ENCODE assay signal across 1 cellular context in the genomic region with DNA sequence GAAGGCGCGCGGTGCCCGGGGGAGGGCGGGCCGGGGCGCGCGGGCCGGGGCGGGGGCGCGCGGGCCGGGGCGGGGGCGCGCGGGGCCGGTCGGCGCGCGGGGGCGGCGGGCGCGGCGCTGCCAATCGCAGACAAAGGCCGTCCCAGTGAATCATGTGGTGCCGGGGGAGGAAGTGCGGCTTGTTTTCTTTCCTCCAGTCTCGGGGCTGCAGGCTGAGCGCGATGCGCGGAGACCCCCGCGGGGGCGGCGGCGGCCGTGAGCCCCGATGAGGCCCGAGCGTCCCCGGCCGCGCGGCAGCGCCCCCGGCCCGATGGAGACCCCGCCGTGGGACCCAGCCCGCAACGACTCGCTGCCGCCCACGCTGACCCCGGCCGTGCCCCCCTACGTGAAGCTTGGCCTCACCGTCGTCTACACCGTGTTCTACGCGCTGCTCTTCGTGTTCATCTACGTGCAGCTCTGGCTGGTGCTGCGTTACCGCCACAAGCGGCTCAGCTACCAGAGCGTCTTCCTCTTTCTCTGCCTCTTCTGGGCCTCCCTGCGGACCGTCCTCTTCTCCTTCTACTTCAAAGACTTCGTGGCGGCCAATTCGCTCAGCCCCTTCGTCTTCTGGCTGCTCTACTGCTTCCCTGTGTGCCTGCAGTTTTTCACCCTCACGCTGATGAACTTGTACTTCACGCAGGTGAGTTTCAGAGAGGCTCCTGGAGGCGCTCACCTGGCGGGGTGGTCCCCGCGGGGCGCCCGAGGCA.
A peak's percentile ranks its signal among the peaks of the same experiment; 100 is the strongest.
TF ChIP-seq lines count a peak whose summit lies in the region.

A gene with protein sequence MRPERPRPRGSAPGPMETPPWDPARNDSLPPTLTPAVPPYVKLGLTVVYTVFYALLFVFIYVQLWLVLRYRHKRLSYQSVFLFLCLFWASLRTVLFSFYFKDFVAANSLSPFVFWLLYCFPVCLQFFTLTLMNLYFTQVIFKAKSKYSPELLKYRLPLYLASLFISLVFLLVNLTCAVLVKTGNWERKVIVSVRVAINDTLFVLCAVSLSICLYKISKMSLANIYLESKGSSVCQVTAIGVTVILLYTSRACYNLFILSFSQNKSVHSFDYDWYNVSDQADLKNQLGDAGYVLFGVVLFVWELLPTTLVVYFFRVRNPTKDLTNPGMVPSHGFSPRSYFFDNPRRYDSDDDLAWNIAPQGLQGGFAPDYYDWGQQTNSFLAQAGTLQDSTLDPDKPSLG (plus strand): TSS at position 182 of the 746 bp plus-strand sequence. CDS start 84 bp downstream, at position 266.

TF ChIP-seq in HEK293, 187 proteins besides CTCF, POLR2A, EP300 and RAD21 (continued from another document):
- TF ChIP-seq, protein P1, sequence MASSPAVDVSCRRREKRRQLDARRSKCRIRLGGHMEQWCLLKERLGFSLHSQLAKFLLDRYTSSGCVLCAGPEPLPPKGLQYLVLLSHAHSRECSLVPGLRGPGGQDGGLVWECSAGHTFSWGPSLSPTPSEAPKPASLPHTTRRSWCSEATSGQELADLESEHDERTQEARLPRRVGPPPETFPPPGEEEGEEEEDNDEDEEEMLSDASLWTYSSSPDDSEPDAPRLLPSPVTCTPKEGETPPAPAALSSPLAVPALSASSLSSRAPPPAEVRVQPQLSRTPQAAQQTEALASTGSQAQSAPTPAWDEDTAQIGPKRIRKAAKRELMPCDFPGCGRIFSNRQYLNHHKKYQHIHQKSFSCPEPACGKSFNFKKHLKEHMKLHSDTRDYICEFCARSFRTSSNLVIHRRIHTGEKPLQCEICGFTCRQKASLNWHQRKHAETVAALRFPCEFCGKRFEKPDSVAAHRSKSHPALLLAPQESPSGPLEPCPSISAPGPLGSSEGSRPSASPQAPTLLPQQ (tag by site-specific recombination; IDR thresholded peaks at IDR 0.05), result peak; percentile 13; the same call in 1 of the 2 replicates
- TF ChIP-seq, protein P2, sequence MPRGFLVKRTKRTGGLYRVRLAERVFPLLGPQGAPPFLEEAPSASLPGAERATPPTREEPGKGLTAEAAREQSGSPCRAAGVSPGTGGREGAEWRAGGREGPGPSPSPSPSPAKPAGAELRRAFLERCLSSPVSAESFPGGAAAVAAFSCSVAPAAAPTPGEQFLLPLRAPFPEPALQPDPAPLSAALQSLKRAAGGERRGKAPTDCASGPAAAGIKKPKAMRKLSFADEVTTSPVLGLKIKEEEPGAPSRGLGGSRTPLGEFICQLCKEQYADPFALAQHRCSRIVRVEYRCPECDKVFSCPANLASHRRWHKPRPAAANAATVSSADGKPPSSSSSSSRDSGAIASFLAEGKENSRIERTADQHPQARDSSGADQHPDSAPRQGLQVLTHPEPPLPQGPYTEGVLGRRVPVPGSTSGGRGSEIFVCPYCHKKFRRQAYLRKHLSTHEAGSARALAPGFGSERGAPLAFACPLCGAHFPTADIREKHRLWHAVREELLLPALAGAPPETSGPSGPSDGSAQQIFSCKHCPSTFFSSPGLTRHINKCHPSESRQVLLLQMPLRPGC (tag by site-specific recombination; IDR thresholded peaks at IDR 0.05), result no peak
- TF ChIP-seq GLIS2 (tag by site-specific recombination; IDR thresholded peaks at IDR 0.05) (peak; percentile 92), ZNF664 (tag by site-specific recombination; IDR thresholded peaks at IDR 0.05) (no peak), ZBTB44 (tag by site-specific recombination; IDR thresholded peaks at IDR 0.05) (peak; percentile 74), SP2 (tag by site-specific recombination; IDR thresholded peaks at IDR 0.05) (peak; percentile 22; the same call in 1 of the 2 replicates), ZBTB8A (tag by site-specific recombination; IDR thresholded peaks at IDR 0.05) (peak; percentile 73; the same call in 1 of the 2 replicates), ZNF596 (tag by site-specific recombination; IDR thresholded peaks at IDR 0.05) (peak; percentile 64; the same call in 1 of the 2 replicates), ZBTB26 (tag by site-specific recombination; optimal IDR thresholded peaks at IDR 0.05) (peak; percentile 66), ZBTB7A (tag by site-specific recombination; IDR thresholded peaks at IDR 0.05; ENCODE audit: low read depth) (0 out of 2 replicates have a peak, but pooled peaks have one; percentile 51), BCL11B (tag by site-specific recombination; IDR thresholded peaks at IDR 0.05; ENCODE audit: low read depth) (peak; percentile 51; the same call in 1 of the 2 replicates), RBAK (tag by site-specific recombination; IDR thresholded peaks at IDR 0.05) (no peak), KLF1 (tag by site-specific recombination; IDR thresholded peaks at IDR 0.05) (no peak; the same call in 1 of the 2 replicates), ZNF10 (tag by site-specific recombination; IDR thresholded peaks at IDR 0.05) (0 out of 2 replicates have a peak, but pooled peaks have one; percentile 12), ZFP37 (tag by site-specific recombination; IDR thresholded peaks at IDR 0.05) (no peak), ZNF416 (tag by site-specific recombination; IDR thresholded peaks at IDR 0.05) (no peak), GLI2 (tag by site-specific recombination; IDR thresholded peaks at IDR 0.05; ENCODE audit: borderline replicate concordance, low read depth) (no peak), ZNF473 (tag by site-specific recombination; IDR thresholded peaks at IDR 0.05) (no peak), ZNF426 (tag by site-specific recombination; IDR thresholded peaks at IDR 0.05) (no peak), ZNF776 (tag by site-specific recombination; IDR thresholded peaks at IDR 0.05; ENCODE audit: borderline replicate concordance) (no peak), SALL2 (tag by site-specific recombination; IDR thresholded peaks at IDR 0.05; ENCODE audit: borderline replicate concordance) (no peak), KLF9 (tag by site-specific recombination; IDR thresholded peaks at IDR 0.05; ENCODE audit: low read depth) (no peak), YY2 (tag by site-specific recombination; IDR thresholded peaks at IDR 0.05) (0 out of 2 replicates have a peak, but pooled peaks have one; percentile 15), FEZF1 (tag by site-specific recombination; IDR thresholded peaks at IDR 0.05) (peak; percentile 64; the same call in 1 of the 2 replicates), ZNF221 (tag by site-specific recombination; IDR thresholded peaks at IDR 0.05; ENCODE audit: borderline replicate concordance) (peak; percentile 60; the same call in 1 of the 2 replicates), ZNF561 (tag by site-specific recombination; IDR thresholded peaks at IDR 0.05; ENCODE audit: borderline replicate concordance) (peak; percentile 45; the same call in 1 of the 2 replicates), SP7 (tag by site-specific recombination; IDR thresholded peaks at IDR 0.05) (no peak; the same call in 1 of the 2 replicates), REPIN1 (tag by site-specific recombination; IDR thresholded peaks at IDR 0.05; ENCODE audit: low read depth) (peak; percentile 63; the same call in 1 of the 2 replicates), ZNF510 (tag by site-specific recombination; IDR thresholded peaks at IDR 0.05; ENCODE audit: insufficient replicate concordance) (no peak), ZNF76 (tag by site-specific recombination; IDR thresholded peaks at IDR 0.05; ENCODE audit: borderline replicate concordance, low read depth) (0 out of 2 replicates have a peak, but pooled peaks have one; percentile 1), ZNF544 (tag by site-specific recombination; IDR thresholded peaks at IDR 0.05) (no peak), ZNF341 (tag by site-specific recombination; IDR thresholded peaks at IDR 0.05; ENCODE audit: low read depth) (no peak), KLF10 (tag by site-specific recombination; IDR thresholded peaks at IDR 0.05) (peak; percentile 74), TCF7L2 (IDR thresholded peaks at IDR 0.05; ENCODE audit: borderline replicate concordance, low read depth, low read length) (peak; percentile 77; the same call in 1 of the 2 replicates), IKZF3 (tag by site-specific recombination; IDR thresholded peaks at IDR 0.05) (no peak)
- TF ChIP-seq, protein P3, sequence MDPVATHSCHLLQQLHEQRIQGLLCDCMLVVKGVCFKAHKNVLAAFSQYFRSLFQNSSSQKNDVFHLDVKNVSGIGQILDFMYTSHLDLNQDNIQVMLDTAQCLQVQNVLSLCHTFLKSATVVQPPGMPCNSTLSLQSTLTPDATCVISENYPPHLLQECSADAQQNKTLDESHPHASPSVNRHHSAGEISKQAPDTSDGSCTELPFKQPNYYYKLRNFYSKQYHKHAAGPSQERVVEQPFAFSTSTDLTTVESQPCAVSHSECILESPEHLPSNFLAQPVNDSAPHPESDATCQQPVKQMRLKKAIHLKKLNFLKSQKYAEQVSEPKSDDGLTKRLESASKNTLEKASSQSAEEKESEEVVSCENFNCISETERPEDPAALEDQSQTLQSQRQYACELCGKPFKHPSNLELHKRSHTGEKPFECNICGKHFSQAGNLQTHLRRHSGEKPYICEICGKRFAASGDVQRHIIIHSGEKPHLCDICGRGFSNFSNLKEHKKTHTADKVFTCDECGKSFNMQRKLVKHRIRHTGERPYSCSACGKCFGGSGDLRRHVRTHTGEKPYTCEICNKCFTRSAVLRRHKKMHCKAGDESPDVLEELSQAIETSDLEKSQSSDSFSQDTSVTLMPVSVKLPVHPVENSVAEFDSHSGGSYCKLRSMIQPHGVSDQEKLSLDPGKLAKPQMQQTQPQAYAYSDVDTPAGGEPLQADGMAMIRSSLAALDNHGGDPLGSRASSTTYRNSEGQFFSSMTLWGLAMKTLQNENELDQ (tag by site-specific recombination; IDR thresholded peaks at IDR 0.05; ENCODE audit: low read depth), result no peak
- TF ChIP-seq, protein P4, sequence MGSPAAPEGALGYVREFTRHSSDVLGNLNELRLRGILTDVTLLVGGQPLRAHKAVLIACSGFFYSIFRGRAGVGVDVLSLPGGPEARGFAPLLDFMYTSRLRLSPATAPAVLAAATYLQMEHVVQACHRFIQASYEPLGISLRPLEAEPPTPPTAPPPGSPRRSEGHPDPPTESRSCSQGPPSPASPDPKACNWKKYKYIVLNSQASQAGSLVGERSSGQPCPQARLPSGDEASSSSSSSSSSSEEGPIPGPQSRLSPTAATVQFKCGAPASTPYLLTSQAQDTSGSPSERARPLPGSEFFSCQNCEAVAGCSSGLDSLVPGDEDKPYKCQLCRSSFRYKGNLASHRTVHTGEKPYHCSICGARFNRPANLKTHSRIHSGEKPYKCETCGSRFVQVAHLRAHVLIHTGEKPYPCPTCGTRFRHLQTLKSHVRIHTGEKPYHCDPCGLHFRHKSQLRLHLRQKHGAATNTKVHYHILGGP (tag by site-specific recombination; IDR thresholded peaks at IDR 0.05), result no peak
- TF ChIP-seq, protein P5, sequence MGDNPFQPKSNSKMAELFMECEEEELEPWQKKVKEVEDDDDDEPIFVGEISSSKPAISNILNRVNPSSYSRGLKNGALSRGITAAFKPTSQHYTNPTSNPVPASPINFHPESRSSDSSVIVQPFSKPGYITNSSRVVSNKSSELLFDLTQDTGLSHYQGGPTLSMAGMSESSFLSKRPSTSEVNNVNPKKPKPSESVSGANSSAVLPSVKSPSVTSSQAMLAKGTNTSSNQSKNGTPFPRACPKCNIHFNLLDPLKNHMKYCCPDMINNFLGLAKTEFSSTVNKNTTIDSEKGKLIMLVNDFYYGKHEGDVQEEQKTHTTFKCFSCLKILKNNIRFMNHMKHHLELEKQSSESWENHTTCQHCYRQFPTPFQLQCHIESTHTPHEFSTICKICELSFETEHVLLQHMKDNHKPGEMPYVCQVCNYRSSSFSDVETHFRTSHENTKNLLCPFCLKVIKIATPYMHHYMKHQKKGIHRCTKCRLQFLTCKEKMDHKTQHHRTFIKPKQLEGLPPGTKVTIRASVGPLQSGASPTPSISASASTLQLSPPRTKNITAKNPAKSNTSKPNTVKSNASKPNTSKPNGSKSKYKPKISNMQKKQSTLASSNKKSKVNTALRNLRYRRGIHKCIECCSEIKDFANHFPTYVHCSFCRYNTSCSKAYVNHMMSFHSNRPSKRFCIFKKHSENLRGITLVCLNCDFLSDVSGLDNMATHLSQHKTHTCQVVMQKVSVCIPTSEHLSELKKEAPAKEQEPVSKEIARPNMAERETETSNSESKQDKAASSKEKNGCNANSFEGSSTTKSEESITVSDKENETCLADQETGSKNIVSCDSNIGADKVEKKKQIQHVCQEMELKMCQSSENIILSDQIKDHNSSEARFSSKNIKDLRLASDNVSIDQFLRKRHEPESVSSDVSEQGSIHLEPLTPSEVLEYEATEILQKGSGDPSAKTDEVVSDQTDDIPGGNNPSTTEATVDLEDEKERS (tag by site-specific recombination; IDR thresholded peaks at IDR 0.05), result no peak
TF ChIP-seq in HEK293: peak in this region for 39.
